In genomic region chr13:75792526-75793187, GRCh38 we compare ENCODE assay signal across 17 cellular contexts.
DNase-seq lines count a peak whose midpoint lies in the region; ATAC-seq and TF ChIP-seq lines count a peak whose summit lies in the region.
"Had no signal": no experiment of that assay in that cellular context is flagged by ENCODE, and none has a peak within 500 bp of the region (broad histone marks: within the 10 kb centered on the region; RNA-seq: fewer than 3 reads in every experiment).

No MANE protein-coding gene starts in this region.

- ATAC-seq in gastrocnemius medialis, result no peak
- ATAC-seq: naive thymus-derived CD4-positive, alpha-beta T cell; Panc1; T-helper 17 cell had no signal

- H3K27me3 ChIP-seq in HUES48 (ENCODE audit: control insufficient read depth, insufficient read depth, low read length) (no peaks in the 10 kb centered on the region), fibroblast of lung (ENCODE audit: control insufficient read depth, insufficient read depth, low read length) (no peaks in the 10 kb centered on the region), gastrocnemius medialis (no peaks in the 10 kb centered on the region)

- H3K9ac ChIP-seq in HUES48 (ENCODE audit: low read depth, low read length) (no peak overlapping the region), fibroblast of lung (ENCODE audit: insufficient read depth, low read length) (no peak overlapping the region)

- H3K4me2 ChIP-seq in fibroblast of lung (ENCODE audit: extremely low read depth, insufficient read depth, low read length), result peak overlapping the region; percentile 18

- peaks cover 67% of the 10 kb centered on the region for H3K79me2 ChIP-seq in fibroblast of lung (ENCODE audit: control insufficient read depth, insufficient read depth, low read length)

- no peaks in the 10 kb centered on the region for H3K9me3 ChIP-seq in HUES48 (ENCODE audit: control insufficient read depth, insufficient read depth, low read length)
- no peaks in the 10 kb centered on the region for H3K9me3 ChIP-seq in fibroblast of lung (ENCODE audit: control insufficient read depth, insufficient read depth, low read depth, low read length)
- H3K9me3 ChIP-seq in gastrocnemius medialis, result no peaks in the 10 kb centered on the region

- intact Hi-C loops in gastrocnemius medialis (cut with DNase I; ENCODE audit: low total_unique reads), result no loop called here

- H2AFZ ChIP-seq in fibroblast of lung (ENCODE audit: low read length), result no peak overlapping the region

- no peaks in the 10 kb centered on the region for H3K36me3 ChIP-seq in HUES48 (ENCODE audit: control insufficient read depth, insufficient read depth, low read length)
- H3K36me3 ChIP-seq in fibroblast of lung (ENCODE audit: control insufficient read depth, insufficient read depth, low read length), result peaks cover 2% of the 10 kb centered on the region
- peaks cover 0 to 16% of the 10 kb centered on the region in 2 donors for H3K36me3 ChIP-seq in gastrocnemius medialis

- TF ChIP-seq CTCF in fibroblast of lung (conservative IDR thresholded peaks at IDR 0.05 in 1 of 2, IDR thresholded peaks at IDR 0.05 in 1 of 2; ENCODE audit: low read depth in 1 of 2, low read length in 2 of 2) (no peak), gastrocnemius medialis (IDR thresholded peaks at IDR 0.05 in 4 of 5, conservative IDR thresholded peaks at IDR 0.05 in 1 of 5) (no peak)

- H3K4me1 ChIP-seq in HUES48 (ENCODE audit: control insufficient read depth, insufficient read depth, low read length) (peaks cover 20% of the 10 kb centered on the region; the same call in 1 of the 2 replicates), fibroblast of lung (ENCODE audit: control insufficient read depth, extremely low read depth, insufficient read depth, low read length) (peaks cover 25% of the 10 kb centered on the region), gastrocnemius medialis (peaks cover 52 to 60% of the 10 kb centered on the region in 2 donors)

- TF ChIP-seq POLR2A in gastrocnemius medialis (IDR thresholded peaks at IDR 0.05), result no peak

- H3K27ac ChIP-seq in HUES48 (ENCODE audit: low read depth, low read length) (peak overlapping the region; percentile 12), fibroblast of lung (ENCODE audit: insufficient read depth, low read length) (no peak overlapping the region), gastrocnemius medialis (peak overlapping the region; percentile 48 to 86 (median 60))

- in situ Hi-C loops in gastrocnemius medialis (cut with MboI; ENCODE audit: low sequenced_read_pairs in 4 of 4), result loop anchor here in 1 of 4 donors (10.0 kb wide), 1 partner anchor 98 kb away; no protein-coding TSS in a partner anchor

- H4K20me1 ChIP-seq in fibroblast of lung (ENCODE audit: control insufficient read depth, extremely low read depth, insufficient read depth, low read length), result peaks cover 1% of the 10 kb centered on the region

- DNase-seq in fibroblast of lung (ENCODE audit: low read depth in 2 of 2) (peak in 1 of 2 donors; percentile 69), left kidney (ENCODE audit: low read depth, low spot score) (peak; percentile 66), gastrocnemius medialis (no peak), GM19240 (ENCODE audit: insufficient read length, low spot score) (no peak), GM03348 (ENCODE audit: low spot score) (no peak), NCI-H1105 (lab: John Stamatoyannopoulos, UW) (no peak)
- no peak for DNase-seq in activated naive CD4-positive, alpha-beta T cell treated with anti-CD3 and anti-CD28 coated beads, Interleukin-2, amount 50 U/mL, for 16 hours
- DNase-seq: activated CD4-positive, alpha-beta T cell treated with anti-CD3 and anti-CD28 coated beads, Interleukin-2, amount 10 ng/mL, durations not matched to agents 24 days and 14 days; CD4-positive, CD25-positive, alpha-beta regulatory T cell; GF-D8; hippocampal formation; naive thymus-derived CD4-positive, alpha-beta T cell; NCI-H1105 treated with DMSO at 0.1 percent for 48 hours; NCI-H510A; T-helper 17 cell had no signal

- H3K4me3 ChIP-seq in HUES48 (ENCODE audit: low read depth, low read length), result no peak overlapping the region
- no peak overlapping the region for H3K4me3 ChIP-seq in fibroblast of lung (replicated peaks in 1 of 4; ENCODE audit: control extremely low read depth in 1 of 4, insufficient read depth in 1 of 4, low read depth in 3 of 4, low read length in 4 of 4)
- H3K4me3 ChIP-seq in gastrocnemius medialis, result no peak overlapping the region
